ENCODE assay signal across 30 cellular contexts in the genomic region with DNA sequence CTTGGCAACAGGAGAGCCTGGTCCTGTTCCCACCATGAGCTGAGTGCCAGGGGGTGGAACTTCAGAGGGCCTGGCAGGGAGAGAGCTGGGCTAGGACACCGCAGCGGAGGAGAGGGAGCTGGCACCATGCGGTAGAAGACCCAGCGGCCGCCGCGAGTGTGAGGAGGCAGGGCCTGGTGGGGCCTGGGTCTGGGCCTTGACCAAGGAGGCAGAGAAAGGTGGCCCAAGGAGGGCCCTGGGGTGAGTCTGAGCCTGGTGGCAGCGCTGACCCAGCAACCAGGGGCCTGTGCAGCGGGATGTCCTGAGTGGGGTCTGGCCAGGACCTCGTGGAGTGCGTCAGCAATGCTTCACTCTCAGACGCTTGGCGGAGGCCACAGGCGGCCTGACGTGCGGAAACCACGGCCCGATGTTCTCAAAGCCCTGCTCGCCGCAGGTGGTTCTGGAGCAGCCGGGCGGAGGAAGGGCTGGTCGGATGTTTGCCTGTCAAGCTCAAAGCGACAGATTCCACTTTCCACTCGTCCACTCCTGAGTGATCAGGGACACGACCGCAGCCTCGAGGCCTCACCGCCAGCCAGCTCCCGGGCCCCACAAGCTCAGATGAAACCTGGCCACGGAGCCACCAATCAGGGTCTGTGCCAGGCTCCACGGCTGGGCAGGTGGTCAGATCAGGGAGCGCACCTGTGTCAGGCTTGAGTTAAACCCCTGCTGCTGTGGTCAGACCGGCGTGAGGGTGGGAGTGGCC. TPM values are rescaled to one million over a fixed set of nuclear protein-coding genes. Genes with fewer than 3 reads are reported as not detected.
DNase-seq lines count a peak whose midpoint lies in the region; ATAC-seq lines count a peak whose summit lies in the region.
"Had no signal": no experiment of that assay in that cellular context is flagged by ENCODE, and none has a peak within 500 bp of the region (broad histone marks: within the 10 kb centered on the region; RNA-seq: fewer than 3 reads in every experiment).

No MANE protein-coding gene starts in this region.

- H3K9me3 Mint-ChIP-seq in activated CD4-positive, alpha-beta T cell treated with anti-CD3 and anti-CD28 coated beads for 36 hours (ENCODE audit: low read depth), result no peaks in the 10 kb centered on the region
- H3K9me3 Mint-ChIP-seq: activated CD8-positive, alpha-beta T cell treated with anti-CD3 and anti-CD28 coated beads for 36 hours; activated naive CD4-positive, alpha-beta T cell treated with anti-CD3 and anti-CD28 coated beads for 36 hours; mesothelial cell of epicardium; T-helper 2 cell treated with Interferon-gamma antibody and Interleukin-4, amounts not matched to agents 5 μg/mL and 100 μg/mL, for 36 hours; type B pancreatic cell had no signal

- POLR2A ChIA-PET in activated CD4-positive, alpha-beta T cell treated with anti-CD3 and anti-CD28 coated beads for 36 hours (lab: Charles Lee), result interaction anchor here (0.9 kb wide), 1 partner anchor 14 kb away, joined by 3 read pairs; no protein-coding TSS in a partner anchor

- intact Hi-C loops in activated CD4-positive, alpha-beta T cell treated with anti-CD3 and anti-CD28 coated beads for 36 hours (cut with DNase I, micrococcal nuclease), result no loop called here

- peak overlapping the region; percentile 94 for H3K27ac ChIP-seq in cingulate gyrus (ENCODE audit: low read depth, low read length)
- H3K27ac ChIP-seq: brain microvascular endothelial cell, left ventricle myocardium inferior, PC-9, sigmoid colon had no signal

- no peak overlapping the region for H3K4me3 Mint-ChIP-seq in activated CD4-positive, alpha-beta T cell treated with anti-CD3 and anti-CD28 coated beads for 36 hours
- H3K4me3 Mint-ChIP-seq: activated CD8-positive, alpha-beta T cell treated with anti-CD3 and anti-CD28 coated beads for 36 hours; activated naive CD4-positive, alpha-beta T cell treated with anti-CD3 and anti-CD28 coated beads for 36 hours; B cell; CD4-positive, alpha-beta memory T cell; mesothelial cell of epicardium; naive B cell; T-helper 2 cell treated with Interferon-gamma antibody and Interleukin-4, amounts not matched to agents 5 μg/mL and 100 μg/mL, for 36 hours; type B pancreatic cell had no signal

- H3K36me3 Mint-ChIP-seq in activated CD4-positive, alpha-beta T cell treated with anti-CD3 and anti-CD28 coated beads for 36 hours (ENCODE audit: low read depth), result no peaks in the 10 kb centered on the region
- H3K36me3 Mint-ChIP-seq: CD4-positive, alpha-beta memory T cell; mesothelial cell of epicardium; naive B cell; type B pancreatic cell had no signal

- no peaks in the 10 kb centered on the region for H3K4me1 Mint-ChIP-seq in activated CD4-positive, alpha-beta T cell treated with anti-CD3 and anti-CD28 coated beads for 36 hours
- H3K4me1 Mint-ChIP-seq: B cell; CD4-positive, alpha-beta memory T cell; naive B cell had no signal

- H3K4me3 ChIP-seq in H7 (ENCODE audit: insufficient read depth, low read depth, low read length), result no peak overlapping the region
- H3K4me3 ChIP-seq: left ventricle myocardium inferior, PC-9, sigmoid colon had no signal

- CTCF ChIA-PET in activated CD4-positive, alpha-beta T cell treated with anti-CD3 and anti-CD28 coated beads for 36 hours (lab: Charles Lee), result no interaction called here

- H3K27me3 Mint-ChIP-seq in activated CD4-positive, alpha-beta T cell treated with anti-CD3 and anti-CD28 coated beads for 36 hours, result peaks cover 3% of the 10 kb centered on the region
- H3K27me3 Mint-ChIP-seq: B cell, type B pancreatic cell had no signal

- H3K36me3 ChIP-seq in H7 (replicated peaks; ENCODE audit: control insufficient read depth, insufficient read depth, low read length), result no peaks in the 10 kb centered on the region
- H3K36me3 ChIP-seq: brain microvascular endothelial cell, left ventricle myocardium inferior, sigmoid colon had no signal

- no peak overlapping the region for H3K27ac Mint-ChIP-seq in activated CD4-positive, alpha-beta T cell treated with anti-CD3 and anti-CD28 coated beads for 36 hours
- H3K27ac Mint-ChIP-seq: activated CD8-positive, alpha-beta T cell treated with anti-CD3 and anti-CD28 coated beads for 36 hours; activated naive CD4-positive, alpha-beta T cell treated with anti-CD3 and anti-CD28 coated beads for 36 hours; B cell; CD4-positive, alpha-beta memory T cell; mesothelial cell of epicardium; progenitor cell of endocrine pancreas; T-helper 2 cell treated with Interferon-gamma antibody and Interleukin-4, amounts not matched to agents 5 μg/mL and 100 μg/mL, for 36 hours; type B pancreatic cell had no signal

- no peaks in the 10 kb centered on the region for H3K27me3 ChIP-seq in H7 (ENCODE audit: control insufficient read depth, insufficient read depth, low read length)
- H3K27me3 ChIP-seq: brain microvascular endothelial cell had no signal

- DNase-seq in H7, result peak; percentile 73
- DNase-seq in medulla oblongata (ENCODE audit: extremely low spot score), result peak; percentile 49
- DNase-seq in activated CD4-positive, alpha-beta T cell treated with anti-CD3 and anti-CD28 coated beads for 36 hours, result no peak
- no peak for DNase-seq in NCI-H2171 (lab: John Stamatoyannopoulos, UW)
- DNase-seq: activated CD8-positive, alpha-beta memory T cell treated with anti-CD3 and anti-CD28 coated beads, Interleukin-2, amount 50 U/mL, for 48 hours; activated CD8-positive, alpha-beta T cell treated with anti-CD3 and anti-CD28 coated beads for 36 hours; activated naive CD4-positive, alpha-beta T cell treated with anti-CD3 and anti-CD28 coated beads for 36 hours; brain microvascular endothelial cell; CD4-positive, alpha-beta memory T cell; DND-41; effector memory CD4-positive, alpha-beta T cell; erythroblast; Kasumi-1; left ventricle myocardium inferior; naive B cell; NCI-H1417 treated with DMSO at 0.1 percent for 48 hours; NCI-H2029 treated with DMSO at 0.1 percent for 48 hours; NCI-H2227 treated with DMSO at 0.1 percent for 48 hours; NCI-H526 treated with DMSO at 0.1 percent for 48 hours; PC-9; SHP77 treated with DMSO at 0.1 percent for 48 hours; sigmoid colon; stimulated activated CD4-positive, alpha-beta T cell treated with anti-CD3 and anti-CD28 coated beads, Interleukin-4, amount 100 ng/mL, for 24 hours had no signal

- no peak for ATAC-seq in activated CD4-positive, alpha-beta T cell treated with anti-CD3 and anti-CD28 coated beads for 36 hours
- no peak for ATAC-seq in HG03565 (IDR thresholded peaks at IDR 0.05; ENCODE audit: unreplicated experiment)
- ATAC-seq: activated CD8-positive, alpha-beta T cell treated with anti-CD3 and anti-CD28 coated beads for 36 hours had no signal

RNA-seq across cellular contexts. Expression of gene ATP5ME, which starts 20.8 kb away (rescaled TPM):
- total RNA-seq in H7 (2014; rRNA removed; shearing (Covaris generic)), result 410 and 452 TPM in 2 replicates
- 100 to 1,000 TPM; 147 to 210 TPM for total RNA-seq in activated CD4-positive, alpha-beta T cell treated with anti-CD3 and anti-CD28 coated beads for 36 hours

RNA-seq across cellular contexts. Expression of gene MYL5, which starts 21.1 kb away (rescaled TPM):
- total RNA-seq in H7 (2014; rRNA removed; shearing (Covaris generic)), result 12.6 and 18.2 TPM in 2 replicates
- 10 to 100 TPM; 13.7 to 16.4 TPM for total RNA-seq in activated CD4-positive, alpha-beta T cell treated with anti-CD3 and anti-CD28 coated beads for 36 hours

RNA-seq across cellular contexts. Expression of gene PDE6B, which starts 27.9 kb away (rescaled TPM):
- total RNA-seq in H7 (2014; rRNA removed; shearing (Covaris generic)), result 12.1 and 12.7 TPM in 2 replicates
- 10 to 100 TPM; 16.2 to 17.2 TPM for total RNA-seq in activated CD4-positive, alpha-beta T cell treated with anti-CD3 and anti-CD28 coated beads for 36 hours

RNA-seq across cellular contexts. Expression of gene SLC49A3, which starts 35.7 kb away (rescaled TPM):
- 2.0 and 4.1 TPM in 2 replicates for total RNA-seq in H7 (2014; rRNA removed; shearing (Covaris generic))
- under 1 TPM; 0.09 to 0.39 TPM for total RNA-seq in activated CD4-positive, alpha-beta T cell treated with anti-CD3 and anti-CD28 coated beads for 36 hours
- total RNA-seq: activated naive CD4-positive, alpha-beta T cell treated with anti-CD3 and anti-CD28 coated beads for 36 hours had no signal

RNA-seq across cellular contexts. Expression of gene PCGF3, which starts 52.4 kb away (rescaled TPM):
- 53.6 and 57.9 TPM in 2 replicates for total RNA-seq in H7 (2014; rRNA removed; shearing (Covaris generic))
- total RNA-seq in activated CD4-positive, alpha-beta T cell treated with anti-CD3 and anti-CD28 coated beads for 36 hours, result 10 to 100 TPM; 20.6 to 22.5 TPM

Comparison
In these comparisons a context has a peak if more than half of its experiments do, and no peak if none do; other contexts are left out.
1. DNase-seq: peak in H7 (single experiment) and medulla oblongata (single experiment); none in activated CD4-positive, alpha-beta T cell treated with anti-CD3 and anti-CD28 coated beads for 36 hours (single experiment) and NCI-H2171 (single experiment).